In the genomic region with DNA sequence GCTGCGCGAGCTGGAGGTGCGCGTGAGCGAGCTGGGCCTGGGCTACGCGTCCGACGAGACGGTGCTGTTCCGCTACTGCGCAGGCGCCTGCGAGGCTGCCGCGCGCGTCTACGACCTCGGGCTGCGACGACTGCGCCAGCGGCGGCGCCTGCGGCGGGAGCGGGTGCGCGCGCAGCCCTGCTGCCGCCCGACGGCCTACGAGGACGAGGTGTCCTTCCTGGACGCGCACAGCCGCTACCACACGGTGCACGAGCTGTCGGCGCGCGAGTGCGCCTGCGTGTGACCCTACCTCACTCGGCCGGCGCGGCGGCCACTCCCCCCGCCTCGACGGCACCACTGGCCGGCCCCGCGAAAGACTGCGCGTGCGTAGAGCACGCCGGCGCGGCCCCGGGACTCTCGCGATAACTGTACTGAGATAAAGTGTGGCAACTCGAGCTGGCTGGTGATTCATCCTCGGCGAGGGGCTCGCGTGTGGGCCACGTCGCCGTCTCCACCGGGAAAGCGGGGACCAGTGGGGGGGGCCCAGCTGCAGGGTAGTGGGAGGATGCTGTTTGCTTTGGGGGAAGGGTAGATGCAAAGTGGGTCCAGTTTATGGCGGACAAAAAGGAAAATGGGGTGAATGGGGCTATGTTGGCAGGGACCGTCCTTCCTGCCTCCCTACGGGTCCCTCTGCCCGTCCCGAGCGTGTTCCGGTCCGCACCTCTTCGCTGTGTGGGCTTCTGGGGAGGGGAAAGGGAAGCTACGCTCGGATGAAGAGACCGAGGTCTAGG, we compare ENCODE assay signal across 8 cellular contexts. TPM values are rescaled to one million over a fixed set of nuclear protein-coding genes. Genes with fewer than 3 reads are reported as not detected.
DNase-seq lines count a peak whose midpoint lies in the region; ATAC-seq and TF ChIP-seq lines count a peak whose summit lies in the region.

No MANE protein-coding gene starts in this region.

- CTCF ChIA-PET in AG04450 (lab: Charles Lee) = interaction anchor here (0.6 to 3.2 kb wide), 4 partner anchors 19 to 65 kb away, joined by 3 to 24 read pairs (median 4); no protein-coding TSS in a partner anchor

- peaks cover 10% of the 10 kb centered on the region for H3K4me1 ChIP-seq in colonic mucosa

- intact Hi-C loops in colonic mucosa (cut with DNase I) = no loop called here

- ATAC-seq in GM18873 (IDR thresholded peaks at IDR 0.05; ENCODE audit: low FRiP score, unreplicated experiment) (peak; percentile 66), HG03103 (IDR thresholded peaks at IDR 0.05; ENCODE audit: low read depth, unreplicated experiment) (peak; percentile 52), left lobe of liver (peak; percentile 73)

- H3K9me3 ChIP-seq in AG04450 (ENCODE audit: control insufficient read depth, insufficient read depth, low read length) = no peaks in the 10 kb centered on the region; the same call in 1 of the 2 replicates
- no peaks in the 10 kb centered on the region for H3K9me3 ChIP-seq in colonic mucosa

- H3K4me3 ChIP-seq in AG04450 (ENCODE audit: low read depth, low read length) (peak overlapping the region; percentile 79), colonic mucosa (peak overlapping the region; percentile 40)

- H3K9ac ChIP-seq in colonic mucosa (ENCODE audit: low read depth in 2 of 2, low read length in 2 of 2) = peak overlapping the region; percentile 45 to 78

- H3K27me3 ChIP-seq in AG04450 (ENCODE audit: control insufficient read depth, insufficient read depth, low read length) (peaks cover 2% of the 10 kb centered on the region), colonic mucosa (no peaks in the 10 kb centered on the region)

- H3K36me3 ChIP-seq in colonic mucosa = no peaks in the 10 kb centered on the region

- peak overlapping the region; percentile 77 for H3K27ac ChIP-seq in AG04450 (ENCODE audit: low read depth, low read length)
- H3K27ac ChIP-seq in colonic mucosa = peak overlapping the region; percentile 59

- TF ChIP-seq CTCF in AG04450 (IDR thresholded peaks at IDR 0.05; ENCODE audit: low read depth, low read length) (no peak), colonic mucosa (IDR thresholded peaks at IDR 0.05) (no peak)

- peak; percentile 73 for DNase-seq in AG04450 (ENCODE audit: low read depth, low spot score)
- peak; percentile 89 for DNase-seq in NCI-H226
- DNase-seq in activated CD4-positive, alpha-beta T cell treated with anti-CD3 and anti-CD28 coated beads for 24 hours (ENCODE audit: low read depth in 2 of 2) = peak; percentile 95 to 98
- peak; percentile 94 for DNase-seq in colonic mucosa
- peak; percentile 96 for DNase-seq in left lobe of liver (ENCODE audit: low spot score)
- DNase-seq in stimulated activated CD4-positive, alpha-beta T cell treated with anti-CD3 and anti-CD28 coated beads, Interleukin-1b, Interleukin-23, amount 100 ng/mL, for 24 hours (ENCODE audit: low read depth in 4 of 4, low spot score in 1 of 4) = peak; percentile 88 to 97 (median 92)

- POLR2A ChIA-PET in AG04450 (lab: Yijun Ruan, JAX) = interaction anchor here (0.5 to 1.9 kb wide), 14 partner anchors 13 to 126 kb away, joined by 3 to 30 read pairs (median 4); partner anchors contain the start of genes CATSPERD, FUT3, LONP1 and NDUFA11

RNA-seq across cellular contexts. Expression of gene FUT6, which starts 11.4 kb away (rescaled TPM):
- not detected in 2 replicates for polyA plus RNA-seq in AG04450 (2011; rRNA removed)
- polyA minus RNA-seq in AG04450 (2011; rRNA and poly(A)+ RNA removed) = not detected in 2 replicates
- total RNA-seq in colonic mucosa (10 to 100 TPM; 48.9 to 89.4 TPM), left lobe of liver (3.0 TPM)

RNA-seq across cellular contexts. Expression of gene FUT3, which starts 23.2 kb away (rescaled TPM):
- not detected in 2 replicates for polyA plus RNA-seq in AG04450 (2011; rRNA removed)
- not detected in 2 replicates for polyA minus RNA-seq in AG04450 (2011; rRNA and poly(A)+ RNA removed)
- total RNA-seq in colonic mucosa (100 to 1,000 TPM; 260 to 272 TPM), left lobe of liver (0.93 TPM)

RNA-seq across cellular contexts. Expression of gene NRTN, which starts 23.2 kb away (rescaled TPM):
- 0.24 and 0.53 TPM in 2 replicates for polyA plus RNA-seq in AG04450 (2011; rRNA removed)
- polyA minus RNA-seq in AG04450 (2011; rRNA and poly(A)+ RNA removed) = not detected in 2 replicates
- total RNA-seq in colonic mucosa = 1 to 10 TPM; 1.8 to 2.9 TPM
- total RNA-seq in left lobe of liver = 16.7 TPM

RNA-seq across cellular contexts. Expression of gene DUS3L, which starts 37.1 kb away (rescaled TPM):
- polyA plus RNA-seq in AG04450 (2011; rRNA removed) = 7.8 and 8.0 TPM in 2 replicates
- 9.0 and 13.1 TPM in 2 replicates for polyA minus RNA-seq in AG04450 (2011; rRNA and poly(A)+ RNA removed)
- 10 to 100 TPM; 20.8 to 47.6 TPM for total RNA-seq in colonic mucosa
- 18.8 TPM for total RNA-seq in left lobe of liver

RNA-seq across cellular contexts. Expression of gene FUT5, which starts 42.3 kb away (rescaled TPM):
- not detected in 2 replicates for polyA plus RNA-seq in AG04450 (2011; rRNA removed)
- not detected in 2 replicates for polyA minus RNA-seq in AG04450 (2011; rRNA and poly(A)+ RNA removed)
- total RNA-seq in colonic mucosa = under 1 TPM in 1 of 2 donors, not detected in 1; 0.24 TPM
- total RNA-seq in left lobe of liver = 0.40 TPM

Comparison
In these comparisons a context has a peak if more than half of its experiments do, and no peak if none do; other contexts are left out.
1. Peak in every context shown above with its lines: DNase-seq, ATAC-seq, H3K4me3 ChIP-seq and H3K27ac ChIP-seq.
2. RNA of gene FUT6, which starts 11.4 kb away (total RNA-seq): 48.9 to 89.4 TPM in colonic mucosa; 3.0 TPM in left lobe of liver (single experiment); every median in the first group is over 10 times any median in the second.
3. RNA of gene FUT3, which starts 23.2 kb away (total RNA-seq): 260 to 272 TPM in colonic mucosa; 0.93 TPM in left lobe of liver (single experiment); every median in the first group is over 100 times any median in the second.